In the genomic region with DNA sequence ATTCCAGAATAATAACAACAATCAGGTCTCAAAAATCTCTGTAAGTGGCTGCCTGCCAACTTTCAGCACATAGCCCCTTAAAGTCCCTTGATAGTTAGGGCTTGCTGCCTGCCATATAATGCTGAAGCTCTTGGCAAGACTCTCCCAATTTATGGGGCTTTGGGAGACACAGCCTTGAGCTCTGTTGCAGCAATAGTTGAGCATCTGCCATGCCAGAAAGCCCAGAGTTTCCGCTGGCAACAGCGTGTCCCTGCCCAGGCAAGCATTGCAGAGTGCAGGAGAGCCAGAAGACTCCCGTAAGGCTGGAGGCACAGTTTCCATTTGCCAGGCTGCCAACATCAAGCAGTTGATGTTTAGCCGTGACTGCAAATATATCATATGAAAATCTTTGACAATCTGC, we compare ENCODE assay signal across 1 cellular context.
TF ChIP-seq lines count a peak whose summit lies in the region.

No MANE protein-coding gene starts in this region.

TF ChIP-seq in WTC11, 78 proteins besides CTCF, POLR2A, EP300 and RAD21:
- no peak for TF ChIP-seq ZNF317 (CRISPR knock-in tag; IDR thresholded peaks at IDR 0.05; ENCODE audit: borderline replicate concordance, low read depth)
- TF ChIP-seq, protein P1, sequence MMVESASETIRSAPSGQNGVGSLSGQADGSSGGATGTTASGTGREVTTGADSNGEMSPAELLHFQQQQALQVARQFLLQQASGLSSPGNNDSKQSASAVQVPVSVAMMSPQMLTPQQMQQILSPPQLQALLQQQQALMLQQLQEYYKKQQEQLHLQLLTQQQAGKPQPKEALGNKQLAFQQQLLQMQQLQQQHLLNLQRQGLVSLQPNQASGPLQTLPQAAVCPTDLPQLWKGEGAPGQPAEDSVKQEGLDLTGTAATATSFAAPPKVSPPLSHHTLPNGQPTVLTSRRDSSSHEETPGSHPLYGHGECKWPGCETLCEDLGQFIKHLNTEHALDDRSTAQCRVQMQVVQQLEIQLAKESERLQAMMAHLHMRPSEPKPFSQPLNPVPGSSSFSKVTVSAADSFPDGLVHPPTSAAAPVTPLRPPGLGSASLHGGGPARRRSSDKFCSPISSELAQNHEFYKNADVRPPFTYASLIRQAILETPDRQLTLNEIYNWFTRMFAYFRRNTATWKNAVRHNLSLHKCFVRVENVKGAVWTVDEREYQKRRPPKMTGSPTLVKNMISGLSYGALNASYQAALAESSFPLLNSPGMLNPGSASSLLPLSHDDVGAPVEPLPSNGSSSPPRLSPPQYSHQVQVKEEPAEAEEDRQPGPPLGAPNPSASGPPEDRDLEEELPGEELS (CRISPR knock-in tag; IDR thresholded peaks at IDR 0.05): no peak
- no peak for TF ChIP-seq SOX15 (CRISPR knock-in tag; IDR thresholded peaks at IDR 0.05)
- no peak for TF ChIP-seq IRF2 (CRISPR knock-in tag; IDR thresholded peaks at IDR 0.05; ENCODE audit: borderline replicate concordance, low read depth)
- TF ChIP-seq FOXP1 (CRISPR knock-in tag; IDR thresholded peaks at IDR 0.05; ENCODE audit: borderline replicate concordance): no peak
- no peak for TF ChIP-seq SMAD4 (CRISPR knock-in tag; IDR thresholded peaks at IDR 0.05)
- TF ChIP-seq, protein P2, sequence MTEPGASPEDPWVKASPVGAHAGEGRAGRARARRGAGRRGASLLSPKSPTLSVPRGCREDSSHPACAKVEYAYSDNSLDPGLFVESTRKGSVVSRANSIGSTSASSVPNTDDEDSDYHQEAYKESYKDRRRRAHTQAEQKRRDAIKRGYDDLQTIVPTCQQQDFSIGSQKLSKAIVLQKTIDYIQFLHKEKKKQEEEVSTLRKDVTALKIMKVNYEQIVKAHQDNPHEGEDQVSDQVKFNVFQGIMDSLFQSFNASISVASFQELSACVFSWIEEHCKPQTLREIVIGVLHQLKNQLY (CRISPR knock-in tag; IDR thresholded peaks at IDR 0.05): no peak
- no peak for TF ChIP-seq ESRRA (CRISPR knock-in tag; IDR thresholded peaks at IDR 0.05; ENCODE audit: borderline replicate concordance)
- TF ChIP-seq NFE2L1 (CRISPR knock-in tag; IDR thresholded peaks at IDR 0.05): no peak
- no peak for TF ChIP-seq ZNF671 (CRISPR knock-in tag; IDR thresholded peaks at IDR 0.05)
- TF ChIP-seq, protein P3, sequence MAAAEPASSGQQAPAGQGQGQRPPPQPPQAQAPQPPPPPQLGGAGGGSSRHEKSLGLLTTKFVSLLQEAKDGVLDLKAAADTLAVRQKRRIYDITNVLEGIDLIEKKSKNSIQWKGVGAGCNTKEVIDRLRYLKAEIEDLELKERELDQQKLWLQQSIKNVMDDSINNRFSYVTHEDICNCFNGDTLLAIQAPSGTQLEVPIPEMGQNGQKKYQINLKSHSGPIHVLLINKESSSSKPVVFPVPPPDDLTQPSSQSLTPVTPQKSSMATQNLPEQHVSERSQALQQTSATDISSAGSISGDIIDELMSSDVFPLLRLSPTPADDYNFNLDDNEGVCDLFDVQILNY (CRISPR knock-in tag; IDR thresholded peaks at IDR 0.05): no peak
- TF ChIP-seq, protein P4, sequence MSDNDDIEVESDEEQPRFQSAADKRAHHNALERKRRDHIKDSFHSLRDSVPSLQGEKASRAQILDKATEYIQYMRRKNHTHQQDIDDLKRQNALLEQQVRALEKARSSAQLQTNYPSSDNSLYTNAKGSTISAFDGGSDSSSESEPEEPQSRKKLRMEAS (CRISPR knock-in tag; IDR thresholded peaks at IDR 0.05): no peak
- no peak for TF ChIP-seq ZNF396 (CRISPR knock-in tag; IDR thresholded peaks at IDR 0.05; ENCODE audit: borderline replicate concordance)
- TF ChIP-seq, protein P5, sequence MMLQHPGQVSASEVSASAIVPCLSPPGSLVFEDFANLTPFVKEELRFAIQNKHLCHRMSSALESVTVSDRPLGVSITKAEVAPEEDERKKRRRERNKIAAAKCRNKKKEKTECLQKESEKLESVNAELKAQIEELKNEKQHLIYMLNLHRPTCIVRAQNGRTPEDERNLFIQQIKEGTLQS (CRISPR knock-in tag; conservative IDR thresholded peaks at IDR 0.05): no peak
- TF ChIP-seq MYBL2 (CRISPR knock-in tag; IDR thresholded peaks at IDR 0.05): no peak
- no peak for TF ChIP-seq TEAD1 (CRISPR knock-in tag; IDR thresholded peaks at IDR 0.05)
- no peak for TF ChIP-seq NFATC4 (CRISPR knock-in tag; IDR thresholded peaks at IDR 0.05)
